In the genomic region with DNA sequence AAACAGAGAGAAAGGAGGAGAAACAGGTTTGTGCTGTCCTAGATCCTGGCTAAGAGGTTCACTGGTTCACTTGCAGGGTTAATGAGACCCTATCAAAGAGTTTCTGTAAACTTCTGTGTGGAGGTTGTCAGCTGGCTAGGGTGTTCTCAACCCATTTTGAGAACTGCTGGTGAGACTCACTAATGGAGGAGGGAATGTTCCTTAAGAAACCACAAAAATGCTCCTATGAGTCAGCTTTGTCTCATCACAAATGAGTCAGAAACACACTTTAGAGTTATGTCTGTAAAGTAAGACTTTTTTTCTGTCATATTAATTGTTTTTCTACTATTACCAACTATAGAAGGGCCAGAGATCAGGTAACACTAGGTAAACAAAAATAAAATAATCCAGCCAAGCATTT, we compare ENCODE assay signal across 1 cellular context.
TF ChIP-seq lines count a peak whose summit lies in the region.

No MANE protein-coding gene starts in this region.

TF ChIP-seq in GM12878, 131 proteins besides CTCF, POLR2A, EP300 and RAD21 (continued from another document):
- TF ChIP-seq, protein P1, sequence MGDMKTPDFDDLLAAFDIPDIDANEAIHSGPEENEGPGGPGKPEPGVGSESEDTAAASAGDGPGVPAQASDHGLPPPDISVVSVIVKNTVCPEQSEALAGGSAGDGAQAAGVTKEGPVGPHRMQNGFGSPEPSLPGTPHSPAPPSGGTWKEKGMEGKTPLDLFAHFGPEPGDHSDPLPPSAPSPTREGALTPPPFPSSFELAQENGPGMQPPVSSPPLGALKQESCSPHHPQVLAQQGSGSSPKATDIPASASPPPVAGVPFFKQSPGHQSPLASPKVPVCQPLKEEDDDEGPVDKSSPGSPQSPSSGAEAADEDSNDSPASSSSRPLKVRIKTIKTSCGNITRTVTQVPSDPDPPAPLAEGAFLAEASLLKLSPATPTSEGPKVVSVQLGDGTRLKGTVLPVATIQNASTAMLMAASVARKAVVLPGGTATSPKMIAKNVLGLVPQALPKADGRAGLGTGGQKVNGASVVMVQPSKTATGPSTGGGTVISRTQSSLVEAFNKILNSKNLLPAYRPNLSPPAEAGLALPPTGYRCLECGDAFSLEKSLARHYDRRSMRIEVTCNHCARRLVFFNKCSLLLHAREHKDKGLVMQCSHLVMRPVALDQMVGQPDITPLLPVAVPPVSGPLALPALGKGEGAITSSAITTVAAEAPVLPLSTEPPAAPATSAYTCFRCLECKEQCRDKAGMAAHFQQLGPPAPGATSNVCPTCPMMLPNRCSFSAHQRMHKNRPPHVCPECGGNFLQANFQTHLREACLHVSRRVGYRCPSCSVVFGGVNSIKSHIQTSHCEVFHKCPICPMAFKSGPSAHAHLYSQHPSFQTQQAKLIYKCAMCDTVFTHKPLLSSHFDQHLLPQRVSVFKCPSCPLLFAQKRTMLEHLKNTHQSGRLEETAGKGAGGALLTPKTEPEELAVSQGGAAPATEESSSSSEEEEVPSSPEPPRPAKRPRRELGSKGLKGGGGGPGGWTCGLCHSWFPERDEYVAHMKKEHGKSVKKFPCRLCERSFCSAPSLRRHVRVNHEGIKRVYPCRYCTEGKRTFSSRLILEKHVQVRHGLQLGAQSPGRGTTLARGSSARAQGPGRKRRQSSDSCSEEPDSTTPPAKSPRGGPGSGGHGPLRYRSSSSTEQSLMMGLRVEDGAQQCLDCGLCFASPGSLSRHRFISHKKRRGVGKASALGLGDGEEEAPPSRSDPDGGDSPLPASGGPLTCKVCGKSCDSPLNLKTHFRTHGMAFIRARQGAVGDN (IDR thresholded peaks at IDR 0.05): no peak
- TF ChIP-seq CHD4 (IDR thresholded peaks at IDR 0.05): no peak
- TF ChIP-seq, protein P2, sequence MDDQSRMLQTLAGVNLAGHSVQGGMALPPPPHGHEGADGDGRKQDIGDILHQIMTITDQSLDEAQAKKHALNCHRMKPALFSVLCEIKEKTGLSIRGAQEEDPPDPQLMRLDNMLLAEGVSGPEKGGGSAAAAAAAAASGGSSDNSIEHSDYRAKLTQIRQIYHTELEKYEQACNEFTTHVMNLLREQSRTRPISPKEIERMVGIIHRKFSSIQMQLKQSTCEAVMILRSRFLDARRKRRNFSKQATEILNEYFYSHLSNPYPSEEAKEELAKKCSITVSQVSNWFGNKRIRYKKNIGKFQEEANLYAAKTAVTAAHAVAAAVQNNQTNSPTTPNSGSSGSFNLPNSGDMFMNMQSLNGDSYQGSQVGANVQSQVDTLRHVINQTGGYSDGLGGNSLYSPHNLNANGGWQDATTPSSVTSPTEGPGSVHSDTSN (IDR thresholded peaks at IDR 0.05; ENCODE audit: insufficient replicate concordance, low read depth, low read length): no peak
- TF ChIP-seq, protein P3, sequence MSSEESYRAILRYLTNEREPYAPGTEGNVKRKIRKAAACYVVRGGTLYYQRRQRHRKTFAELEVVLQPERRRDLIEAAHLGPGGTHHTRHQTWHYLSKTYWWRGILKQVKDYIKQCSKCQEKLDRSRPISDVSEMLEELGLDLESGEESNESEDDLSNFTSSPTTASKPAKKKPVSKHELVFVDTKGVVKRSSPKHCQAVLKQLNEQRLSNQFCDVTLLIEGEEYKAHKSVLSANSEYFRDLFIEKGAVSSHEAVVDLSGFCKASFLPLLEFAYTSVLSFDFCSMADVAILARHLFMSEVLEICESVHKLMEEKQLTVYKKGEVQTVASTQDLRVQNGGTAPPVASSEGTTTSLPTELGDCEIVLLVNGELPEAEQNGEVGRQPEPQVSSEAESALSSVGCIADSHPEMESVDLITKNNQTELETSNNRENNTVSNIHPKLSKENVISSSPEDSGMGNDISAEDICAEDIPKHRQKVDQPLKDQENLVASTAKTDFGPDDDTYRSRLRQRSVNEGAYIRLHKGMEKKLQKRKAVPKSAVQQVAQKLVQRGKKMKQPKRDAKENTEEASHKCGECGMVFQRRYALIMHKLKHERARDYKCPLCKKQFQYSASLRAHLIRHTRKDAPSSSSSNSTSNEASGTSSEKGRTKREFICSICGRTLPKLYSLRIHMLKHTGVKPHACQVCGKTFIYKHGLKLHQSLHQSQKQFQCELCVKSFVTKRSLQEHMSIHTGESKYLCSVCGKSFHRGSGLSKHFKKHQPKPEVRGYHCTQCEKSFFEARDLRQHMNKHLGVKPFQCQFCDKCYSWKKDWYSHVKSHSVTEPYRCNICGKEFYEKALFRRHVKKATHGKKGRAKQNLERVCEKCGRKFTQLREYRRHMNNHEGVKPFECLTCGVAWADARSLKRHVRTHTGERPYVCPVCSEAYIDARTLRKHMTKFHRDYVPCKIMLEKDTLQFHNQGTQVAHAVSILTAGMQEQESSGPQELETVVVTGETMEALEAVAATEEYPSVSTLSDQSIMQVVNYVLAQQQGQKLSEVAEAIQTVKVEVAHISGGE (CRISPR knock-in tag; IDR thresholded peaks at IDR 0.05): no peak
- TF ChIP-seq BHLHE40 (IDR thresholded peaks at IDR 0.05; ENCODE audit: borderline replicate concordance in 1 of 2, low read depth in 2 of 2, low read length in 1 of 2): no peak
- 0 out of 2 replicates have a peak, but pooled peaks have one; percentile 50 for TF ChIP-seq BCL11A (IDR thresholded peaks at IDR 0.05; ENCODE audit: low read depth, low read length)
- no peak for TF ChIP-seq RB1 (IDR thresholded peaks at IDR 0.05; ENCODE audit: borderline replicate concordance)
- TF ChIP-seq, protein P4, sequence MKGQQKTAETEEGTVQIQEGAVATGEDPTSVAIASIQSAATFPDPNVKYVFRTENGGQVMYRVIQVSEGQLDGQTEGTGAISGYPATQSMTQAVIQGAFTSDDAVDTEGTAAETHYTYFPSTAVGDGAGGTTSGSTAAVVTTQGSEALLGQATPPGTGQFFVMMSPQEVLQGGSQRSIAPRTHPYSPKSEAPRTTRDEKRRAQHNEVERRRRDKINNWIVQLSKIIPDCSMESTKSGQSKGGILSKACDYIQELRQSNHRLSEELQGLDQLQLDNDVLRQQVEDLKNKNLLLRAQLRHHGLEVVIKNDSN (IDR thresholded peaks at IDR 0.05; ENCODE audit: borderline replicate concordance, extremely low read length, insufficient read depth, low read depth, low read length): no peak
- no peak for TF ChIP-seq WRNIP1 (IDR thresholded peaks at IDR 0.05; ENCODE audit: borderline replicate concordance, low read depth, low read length)
- no peak for TF ChIP-seq MEF2B (IDR thresholded peaks at IDR 0.05; ENCODE audit: partially characterized antibody, poor library complexity, severe bottlenecking)
- TF ChIP-seq, protein P5, sequence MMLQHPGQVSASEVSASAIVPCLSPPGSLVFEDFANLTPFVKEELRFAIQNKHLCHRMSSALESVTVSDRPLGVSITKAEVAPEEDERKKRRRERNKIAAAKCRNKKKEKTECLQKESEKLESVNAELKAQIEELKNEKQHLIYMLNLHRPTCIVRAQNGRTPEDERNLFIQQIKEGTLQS (IDR thresholded peaks at IDR 0.05; ENCODE audit: borderline replicate concordance, extremely low read depth, low read depth, low read length): no peak
- no peak for TF ChIP-seq SMARCA5 (IDR thresholded peaks at IDR 0.05)
- no peak for TF ChIP-seq IKZF1 (conservative IDR thresholded peaks at IDR 0.05)
- TF ChIP-seq BRCA1 (IDR thresholded peaks at IDR 0.05; ENCODE audit: low read depth, low read length): no peak
- TF ChIP-seq SMAD1 (IDR thresholded peaks at IDR 0.05; ENCODE audit: low read depth, partially characterized antibody): no peak
- TF ChIP-seq NFIC (IDR thresholded peaks at IDR 0.05; ENCODE audit: low read depth, low read length): peak; percentile 85
- 0 out of 2 replicates have a peak, but pooled peaks have one; percentile 43 for TF ChIP-seq EED (IDR thresholded peaks at IDR 0.05; ENCODE audit: low read depth)
- TF ChIP-seq ETV6 (conservative IDR thresholded peaks at IDR 0.05 in 1 of 2, IDR thresholded peaks at IDR 0.05 in 1 of 2; ENCODE audit: borderline replicate concordance in 1 of 2, low read depth in 1 of 2): peak in 1 of 2 experiments; percentile 28; a peak in 1 of 4 replicates
- 0 out of 2 replicates have a peak, but pooled peaks have one; percentile 12 for TF ChIP-seq CREB1 (IDR thresholded peaks at IDR 0.05; ENCODE audit: low read depth)
- TF ChIP-seq MXI1 (IDR thresholded peaks at IDR 0.05; ENCODE audit: low read depth, low read length): no peak
- no peak for TF ChIP-seq ASH2L (IDR thresholded peaks at IDR 0.05; ENCODE audit: borderline replicate concordance, low read depth)
- TF ChIP-seq EZH2 (IDR thresholded peaks at IDR 0.05; ENCODE audit: borderline replicate concordance, control insufficient read depth, low read depth, low read length): no peak
- TF ChIP-seq, protein P6, sequence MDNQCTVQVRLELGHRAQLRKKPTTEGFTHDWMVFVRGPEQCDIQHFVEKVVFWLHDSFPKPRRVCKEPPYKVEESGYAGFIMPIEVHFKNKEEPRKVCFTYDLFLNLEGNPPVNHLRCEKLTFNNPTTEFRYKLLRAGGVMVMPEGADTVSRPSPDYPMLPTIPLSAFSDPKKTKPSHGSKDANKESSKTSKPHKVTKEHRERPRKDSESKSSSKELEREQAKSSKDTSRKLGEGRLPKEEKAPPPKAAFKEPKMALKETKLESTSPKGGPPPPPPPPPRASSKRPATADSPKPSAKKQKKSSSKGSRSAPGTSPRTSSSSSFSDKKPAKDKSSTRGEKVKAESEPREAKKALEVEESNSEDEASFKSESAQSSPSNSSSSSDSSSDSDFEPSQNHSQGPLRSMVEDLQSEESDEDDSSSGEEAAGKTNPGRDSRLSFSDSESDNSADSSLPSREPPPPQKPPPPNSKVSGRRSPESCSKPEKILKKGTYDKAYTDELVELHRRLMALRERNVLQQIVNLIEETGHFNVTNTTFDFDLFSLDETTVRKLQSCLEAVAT (IDR thresholded peaks at IDR 0.05): no peak
- TF ChIP-seq, protein P7, sequence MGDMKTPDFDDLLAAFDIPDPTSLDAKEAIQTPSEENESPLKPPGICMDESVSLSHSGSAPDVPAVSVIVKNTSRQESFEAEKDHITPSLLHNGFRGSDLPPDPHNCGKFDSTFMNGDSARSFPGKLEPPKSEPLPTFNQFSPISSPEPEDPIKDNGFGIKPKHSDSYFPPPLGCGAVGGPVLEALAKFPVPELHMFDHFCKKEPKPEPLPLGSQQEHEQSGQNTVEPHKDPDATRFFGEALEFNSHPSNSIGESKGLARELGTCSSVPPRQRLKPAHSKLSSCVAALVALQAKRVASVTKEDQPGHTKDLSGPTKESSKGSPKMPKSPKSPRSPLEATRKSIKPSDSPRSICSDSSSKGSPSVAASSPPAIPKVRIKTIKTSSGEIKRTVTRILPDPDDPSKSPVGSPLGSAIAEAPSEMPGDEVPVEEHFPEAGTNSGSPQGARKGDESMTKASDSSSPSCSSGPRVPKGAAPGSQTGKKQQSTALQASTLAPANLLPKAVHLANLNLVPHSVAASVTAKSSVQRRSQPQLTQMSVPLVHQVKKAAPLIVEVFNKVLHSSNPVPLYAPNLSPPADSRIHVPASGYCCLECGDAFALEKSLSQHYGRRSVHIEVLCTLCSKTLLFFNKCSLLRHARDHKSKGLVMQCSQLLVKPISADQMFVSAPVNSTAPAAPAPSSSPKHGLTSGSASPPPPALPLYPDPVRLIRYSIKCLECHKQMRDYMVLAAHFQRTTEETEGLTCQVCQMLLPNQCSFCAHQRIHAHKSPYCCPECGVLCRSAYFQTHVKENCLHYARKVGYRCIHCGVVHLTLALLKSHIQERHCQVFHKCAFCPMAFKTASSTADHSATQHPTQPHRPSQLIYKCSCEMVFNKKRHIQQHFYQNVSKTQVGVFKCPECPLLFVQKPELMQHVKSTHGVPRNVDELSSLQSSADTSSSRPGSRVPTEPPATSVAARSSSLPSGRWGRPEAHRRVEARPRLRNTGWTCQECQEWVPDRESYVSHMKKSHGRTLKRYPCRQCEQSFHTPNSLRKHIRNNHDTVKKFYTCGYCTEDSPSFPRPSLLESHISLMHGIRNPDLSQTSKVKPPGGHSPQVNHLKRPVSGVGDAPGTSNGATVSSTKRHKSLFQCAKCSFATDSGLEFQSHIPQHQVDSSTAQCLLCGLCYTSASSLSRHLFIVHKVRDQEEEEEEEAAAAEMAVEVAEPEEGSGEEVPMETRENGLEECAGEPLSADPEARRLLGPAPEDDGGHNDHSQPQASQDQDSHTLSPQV (IDR thresholded peaks at IDR 0.05): no peak
- 0 out of 2 replicates have a peak, but pooled peaks have one; percentile 33 for TF ChIP-seq DPF2 (IDR thresholded peaks at IDR 0.05)
- TF ChIP-seq MTA2 (IDR thresholded peaks at IDR 0.05; ENCODE audit: low read depth): peak; percentile 71
- TF ChIP-seq YY1 (IDR thresholded peaks at IDR 0.05; ENCODE audit: low read depth, low read length): no peak
- peak; percentile 66 for TF ChIP-seq IRF4 (IDR thresholded peaks at IDR 0.05; ENCODE audit: low read depth, low read length)
- no peak for TF ChIP-seq MTA3 (IDR thresholded peaks at IDR 0.05; ENCODE audit: borderline replicate concordance, low read length)
- TF ChIP-seq SIN3A (IDR thresholded peaks at IDR 0.05; ENCODE audit: low read depth, low read length): no peak
- TF ChIP-seq TBL1XR1 (IDR thresholded peaks at IDR 0.05; ENCODE audit: low read depth, low read length): no peak
- TF ChIP-seq, protein P8, sequence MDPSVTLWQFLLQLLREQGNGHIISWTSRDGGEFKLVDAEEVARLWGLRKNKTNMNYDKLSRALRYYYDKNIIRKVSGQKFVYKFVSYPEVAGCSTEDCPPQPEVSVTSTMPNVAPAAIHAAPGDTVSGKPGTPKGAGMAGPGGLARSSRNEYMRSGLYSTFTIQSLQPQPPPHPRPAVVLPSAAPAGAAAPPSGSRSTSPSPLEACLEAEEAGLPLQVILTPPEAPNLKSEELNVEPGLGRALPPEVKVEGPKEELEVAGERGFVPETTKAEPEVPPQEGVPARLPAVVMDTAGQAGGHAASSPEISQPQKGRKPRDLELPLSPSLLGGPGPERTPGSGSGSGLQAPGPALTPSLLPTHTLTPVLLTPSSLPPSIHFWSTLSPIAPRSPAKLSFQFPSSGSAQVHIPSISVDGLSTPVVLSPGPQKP (IDR thresholded peaks at IDR 0.05; ENCODE audit: low read depth, low read length): no peak
- 0 out of 2 replicates have a peak, but pooled peaks have one; percentile 19 for TF ChIP-seq JUND (IDR thresholded peaks at IDR 0.05; ENCODE audit: low read depth, low read length)
- no peak for TF ChIP-seq RBBP5 (conservative IDR thresholded peaks at IDR 0.05)
- TF ChIP-seq, protein P9, sequence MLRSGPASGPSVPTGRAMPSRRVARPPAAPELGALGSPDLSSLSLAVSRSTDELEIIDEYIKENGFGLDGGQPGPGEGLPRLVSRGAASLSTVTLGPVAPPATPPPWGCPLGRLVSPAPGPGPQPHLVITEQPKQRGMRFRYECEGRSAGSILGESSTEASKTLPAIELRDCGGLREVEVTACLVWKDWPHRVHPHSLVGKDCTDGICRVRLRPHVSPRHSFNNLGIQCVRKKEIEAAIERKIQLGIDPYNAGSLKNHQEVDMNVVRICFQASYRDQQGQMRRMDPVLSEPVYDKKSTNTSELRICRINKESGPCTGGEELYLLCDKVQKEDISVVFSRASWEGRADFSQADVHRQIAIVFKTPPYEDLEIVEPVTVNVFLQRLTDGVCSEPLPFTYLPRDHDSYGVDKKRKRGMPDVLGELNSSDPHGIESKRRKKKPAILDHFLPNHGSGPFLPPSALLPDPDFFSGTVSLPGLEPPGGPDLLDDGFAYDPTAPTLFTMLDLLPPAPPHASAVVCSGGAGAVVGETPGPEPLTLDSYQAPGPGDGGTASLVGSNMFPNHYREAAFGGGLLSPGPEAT (IDR thresholded peaks at IDR 0.05; ENCODE audit: low read depth): no peak
- TF ChIP-seq, protein P10, sequence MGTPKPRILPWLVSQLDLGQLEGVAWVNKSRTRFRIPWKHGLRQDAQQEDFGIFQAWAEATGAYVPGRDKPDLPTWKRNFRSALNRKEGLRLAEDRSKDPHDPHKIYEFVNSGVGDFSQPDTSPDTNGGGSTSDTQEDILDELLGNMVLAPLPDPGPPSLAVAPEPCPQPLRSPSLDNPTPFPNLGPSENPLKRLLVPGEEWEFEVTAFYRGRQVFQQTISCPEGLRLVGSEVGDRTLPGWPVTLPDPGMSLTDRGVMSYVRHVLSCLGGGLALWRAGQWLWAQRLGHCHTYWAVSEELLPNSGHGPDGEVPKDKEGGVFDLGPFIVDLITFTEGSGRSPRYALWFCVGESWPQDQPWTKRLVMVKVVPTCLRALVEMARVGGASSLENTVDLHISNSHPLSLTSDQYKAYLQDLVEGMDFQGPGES (IDR thresholded peaks at IDR 0.05): no peak
- peak; percentile 92 for TF ChIP-seq JUNB (IDR thresholded peaks at IDR 0.05)
- TF ChIP-seq RFX5 (IDR thresholded peaks at IDR 0.05; ENCODE audit: low read depth, low read length): no peak
